ENCODE assay signal across 18 cellular contexts in the genomic region with DNA sequence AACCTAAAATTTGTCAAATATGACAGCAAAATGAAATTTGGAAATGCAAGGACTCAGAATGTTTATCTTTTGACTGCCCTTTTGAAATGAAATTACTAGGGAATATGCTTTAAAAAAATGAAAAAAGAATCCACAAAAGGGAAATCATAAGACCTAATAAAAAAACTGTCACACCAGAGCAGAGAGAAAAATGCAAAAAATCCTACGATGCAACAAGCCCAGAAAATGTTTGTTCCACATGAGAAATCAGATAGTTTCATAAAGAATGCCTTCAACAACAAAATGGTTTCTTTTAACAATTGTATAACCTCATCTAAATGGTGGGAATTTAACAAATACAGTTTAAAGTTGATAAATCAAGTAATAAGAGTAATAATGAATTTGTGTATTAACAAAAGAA. TPM values are rescaled to one million over a fixed set of nuclear protein-coding genes. Genes with fewer than 3 reads are reported as not detected.
DNase-seq lines count a peak whose midpoint lies in the region; ATAC-seq and TF ChIP-seq lines count a peak whose summit lies in the region.
"Had no signal": no experiment of that assay in that cellular context is flagged by ENCODE, and none has a peak within 500 bp of the region (broad histone marks: within the 10 kb centered on the region; RNA-seq: fewer than 3 reads in every experiment).

No MANE protein-coding gene starts in this region.

- no peaks in the 10 kb centered on the region for H3K27me3 ChIP-seq in BLaER1 treated with 17β-estradiol and CSF1 and Interleukin-3, amounts not matched to agents 10 nM and 100 nM
- H3K27me3 ChIP-seq in esophagus squamous epithelium = no peaks in the 10 kb centered on the region
- no peaks in the 10 kb centered on the region for H3K27me3 ChIP-seq in gastrocnemius medialis
- no peaks in the 10 kb centered on the region for H3K27me3 ChIP-seq in HAP-1 (ENCODE audit: low read depth)
- H3K27me3 ChIP-seq: Peyer's patch had no signal

- peaks cover 0 to 9% (median 0%) of the 10 kb centered on the region in 11 experiments; a peak in 3 of 22 replicates for H4K20me1 ChIP-seq in BLaER1 treated with 17β-estradiol and CSF1 and Interleukin-3, amounts not matched to agents 10 nM and 100 nM

- H3K9ac ChIP-seq in BLaER1 treated with 17β-estradiol and CSF1 and Interleukin-3, amounts not matched to agents 10 nM and 100 nM = peak overlapping the region; percentile 70 to 97 (median 77); a peak in 21 of 22 replicates
- no peak overlapping the region for H3K9ac ChIP-seq in SK-N-MC (ENCODE audit: insufficient read length)

- peaks cover 0 to 4% (median 0%) of the 10 kb centered on the region in 11 experiments; a peak in 1 of 22 replicates for H3K9me3 ChIP-seq in BLaER1 treated with 17β-estradiol and CSF1 and Interleukin-3, amounts not matched to agents 10 nM and 100 nM (replicated peaks in 1 of 11)
- H3K9me3 ChIP-seq in SK-N-MC (ENCODE audit: low read depth, low read length) = no peaks in the 10 kb centered on the region
- no peaks in the 10 kb centered on the region for H3K9me3 ChIP-seq in esophagus squamous epithelium
- H3K9me3 ChIP-seq in gastrocnemius medialis = no peaks in the 10 kb centered on the region
- no peaks in the 10 kb centered on the region for H3K9me3 ChIP-seq in HAP-1
- H3K9me3 ChIP-seq: Peyer's patch had no signal

- 29 to 61% methylated on average over 1 of the region's 1 CpG for WGBS in esophagus squamous epithelium, 2 donors

- intact Hi-C loops in esophagus squamous epithelium (cut with DNase I) (loop anchor here (10.0 kb wide), 1 partner anchor 170 kb away; no protein-coding TSS in a partner anchor), gastrocnemius medialis (cut with DNase I; ENCODE audit: low total_unique reads) (no loop called here)

- in situ Hi-C loops in gastrocnemius medialis (cut with MboI; ENCODE audit: low sequenced_read_pairs in 4 of 4) = loop anchor here in 1 of 4 donors (25.0 kb wide), 1 partner anchor 182 kb away; no protein-coding TSS in a partner anchor
- in situ Hi-C loops in HAP-1 (cut with MboI; ENCODE audit: low sequenced_read_pairs) = no loop called here

- TF ChIP-seq POLR2A in esophagus squamous epithelium (IDR thresholded peaks at IDR 0.05) (no peak), gastrocnemius medialis (IDR thresholded peaks at IDR 0.05) (no peak)

- TF ChIP-seq CTCF in esophagus squamous epithelium (IDR thresholded peaks at IDR 0.05) = no peak
- TF ChIP-seq CTCF in gastrocnemius medialis (IDR thresholded peaks at IDR 0.05 in 4 of 5, conservative IDR thresholded peaks at IDR 0.05 in 1 of 5) = no peak

- DNase-seq in SK-N-MC (ENCODE audit: low read depth, low spot score) = no peak
- DNase-seq in esophagus squamous epithelium (lab: John Stamatoyannopoulos, UW) = no peak
- no peak for DNase-seq in gastrocnemius medialis
- DNase-seq in HAP-1 (ENCODE audit: low spot score in 2 of 2) = no peak
- DNase-seq in T-helper 2 cell = no peak
- DNase-seq: activated effector memory CD4-positive, alpha-beta T cell treated with Interleukin-2 at 50 U/mL for 16 hours; AML-193; KBM-7; NCI-H1105 treated with DMSO at 0.1 percent for 48 hours; NCI-H2171; NCI-H82; Peyer's patch; small intestine; stimulated activated naive B cell treated with anti-CD40 and anti-IgM and Interleukin-4, amounts not matched to agents 10 μg/mL and 1 μg/mL and 100 μg/mL, for 72 hours; WERI-Rb-1 had no signal

- ATAC-seq in gastrocnemius medialis (no peak), GM21717 (IDR thresholded peaks at IDR 0.05; ENCODE audit: unreplicated experiment) (no peak), HG02852 (IDR thresholded peaks at IDR 0.05; ENCODE audit: unreplicated experiment) (no peak)
- ATAC-seq: stimulated activated naive B cell treated with anti-CD40 and anti-IgM and Interleukin-4, amounts not matched to agents 10 μg/mL and 1 μg/mL and 100 μg/mL, for 72 hours had no signal

- peak overlapping the region; percentile 67 to 91 (median 84) for H3K4me2 ChIP-seq in BLaER1 treated with 17β-estradiol and CSF1 and Interleukin-3, amounts not matched to agents 10 nM and 100 nM

- peak overlapping the region; percentile 78 to 95 (median 89) for H3K27ac ChIP-seq in BLaER1 treated with 17β-estradiol and CSF1 and Interleukin-3, amounts not matched to agents 10 nM and 100 nM
- peak overlapping the region; percentile 0; the same call in 1 of the 2 replicates for H3K27ac ChIP-seq in SK-N-MC
- peak overlapping the region; percentile 46 to 95 (median 83) for H3K27ac ChIP-seq in esophagus squamous epithelium
- peak overlapping the region in 3 of 4 donors; percentile 70 to 71 (median 70) for H3K27ac ChIP-seq in gastrocnemius medialis
- H3K27ac ChIP-seq: WERI-Rb-1 had no signal

- H3K36me3 ChIP-seq in BLaER1 treated with 17β-estradiol and CSF1 and Interleukin-3, amounts not matched to agents 10 nM and 100 nM = peaks cover 15 to 52% (median 37%) of the 10 kb centered on the region in 11 experiments; a peak in 20 of 22 replicates
- H3K36me3 ChIP-seq in SK-N-MC (ENCODE audit: insufficient read depth, low read length) (no peaks in the 10 kb centered on the region), esophagus squamous epithelium (no peaks in the 10 kb centered on the region), gastrocnemius medialis (no peaks in the 10 kb centered on the region), HAP-1 (replicated peaks) (no peaks in the 10 kb centered on the region)
- H3K36me3 ChIP-seq: Peyer's patch, WERI-Rb-1 had no signal

- peaks cover 51 to 86% (median 70%) of the 10 kb centered on the region in 10 experiments for H3K4me1 ChIP-seq in BLaER1 treated with 17β-estradiol and CSF1 and Interleukin-3, amounts not matched to agents 10 nM and 100 nM
- H3K4me1 ChIP-seq in esophagus squamous epithelium = peaks cover 10 to 93% (median 27%) of the 10 kb centered on the region in 3 donors
- H3K4me1 ChIP-seq in gastrocnemius medialis = peaks cover 0 to 11% of the 10 kb centered on the region in 2 donors
- peaks cover 6% of the 10 kb centered on the region; the same call in 1 of the 2 replicates for H3K4me1 ChIP-seq in HAP-1

- peak overlapping the region in 5 of 10 experiments; percentile 7 to 87 (median 40); a peak in 7 of 20 replicates for H3K4me3 ChIP-seq in BLaER1 treated with 17β-estradiol and CSF1 and Interleukin-3, amounts not matched to agents 10 nM and 100 nM
- no peak overlapping the region for H3K4me3 ChIP-seq in SK-N-MC
- H3K4me3 ChIP-seq in esophagus squamous epithelium = no peak overlapping the region
- H3K4me3 ChIP-seq in gastrocnemius medialis = peak overlapping the region in 1 of 4 donors; percentile 25
- no peak overlapping the region for H3K4me3 ChIP-seq in HAP-1
- H3K4me3 ChIP-seq: Peyer's patch had no signal

RNA-seq across cellular contexts. Expression of a gene that starts 8.0 kb away (rescaled TPM):
- 100 to 1,000 TPM in 1 of 4 donors, 10 to 100 TPM in 3; 50.6 to 102 (median 82.2) TPM for total RNA-seq in esophagus squamous epithelium
- total RNA-seq in gastrocnemius medialis = 10 to 100 TPM in 1 of 4 donors, 1 to 10 TPM in 3; 4.1 to 20.6 (median 6.1) TPM

Comparison
In these comparisons a context has a peak if more than half of its experiments do, and no peak if none do; other contexts are left out.
1. H3K27ac ChIP-seq: peak in every context shown above with its lines; median percentile 89 in BLaER1 treated with 17β-estradiol and CSF1 and Interleukin-3, amounts not matched to agents 10 nM and 100 nM; 83 in esophagus squamous epithelium; 70 in gastrocnemius medialis; 0 in SK-N-MC.